ENCODE assay signal across 11 cellular contexts in the genomic region with DNA sequence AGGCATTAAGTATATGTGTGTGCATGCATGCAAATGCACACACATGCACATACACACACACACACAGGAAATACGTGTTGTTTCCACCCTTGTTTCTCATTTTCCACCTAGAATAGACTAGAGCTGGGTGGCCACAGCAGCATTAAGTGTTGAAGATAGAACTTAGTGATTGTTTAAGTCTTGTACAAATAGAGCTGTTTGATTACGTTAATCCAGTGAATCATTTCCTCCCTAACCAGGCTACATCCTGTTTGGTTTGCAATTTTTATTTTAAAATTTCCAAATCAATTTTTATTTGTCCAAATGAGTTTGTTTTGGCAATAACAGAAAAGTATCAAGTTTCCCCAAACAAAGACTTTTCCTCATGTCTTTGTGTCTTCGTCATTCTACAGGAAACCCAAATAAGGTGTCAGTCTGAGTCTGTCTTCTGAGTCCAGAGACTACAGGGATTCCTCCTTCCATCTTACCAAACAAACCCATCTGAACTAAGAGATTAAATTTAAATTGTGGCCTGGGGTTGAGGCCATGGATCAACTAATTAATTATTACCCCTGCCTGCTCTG.
A peak's percentile ranks its signal among the peaks of the same experiment; 100 is the strongest.
DNase-seq lines count a peak whose midpoint lies in the region; ATAC-seq and TF ChIP-seq lines count a peak whose summit lies in the region.
"Had no signal": no experiment of that assay in that cellular context is flagged by ENCODE, and none has a peak within 500 bp of the region (broad histone marks: within the 10 kb centered on the region; RNA-seq: fewer than 3 reads in every experiment).

No MANE protein-coding gene starts in this region.

- peak overlapping the region; percentile 93 for H2BK15ac ChIP-seq in IMR-90 (ENCODE audit: low read depth, low read length)

- no peaks in the 10 kb centered on the region for H3K36me3 ChIP-seq in IMR-90 (ENCODE audit: control insufficient read depth, insufficient read depth, low read length)
- H3K36me3 ChIP-seq in lung (ENCODE audit: control insufficient read depth in 2 of 2, insufficient read depth in 2 of 2, low read length in 2 of 2) = no peaks in the 10 kb centered on the region

- H3K9me3 ChIP-seq in IMR-90 (ENCODE audit: control insufficient read depth, insufficient read depth, low read length) (no peaks in the 10 kb centered on the region), lung (ENCODE audit: control insufficient read depth in 2 of 2, insufficient read depth in 1 of 2, low read length in 1 of 2) (no peaks in the 10 kb centered on the region)

- peak overlapping the region; percentile 51; the same call in 1 of the 2 replicates for H3K4me2 ChIP-seq in IMR-90 (ENCODE audit: low read depth, low read length)
- H3K4me2 ChIP-seq: KMS-11 had no signal

- BruUV-seq in IMR-90 (replicated peaks; lab: Mats Ljungman, UMichigan) = no TSS peak

- peak overlapping the region; percentile 100 for H2BK120ac ChIP-seq in IMR-90 (ENCODE audit: low read depth, low read length)

- H2AK9ac ChIP-seq in IMR-90 (replicated peaks; ENCODE audit: low read depth, low read length, poor library complexity) = no peak overlapping the region

- H3K23ac ChIP-seq in IMR-90 (ENCODE audit: low read depth, low read length) = peak overlapping the region; percentile 98; the same call in 1 of the 2 replicates

- no CpG with 5 or more reads among the region's 3 CpGs for WGBS in IMR-90 (ENCODE audit: extremely low coverage in 2 of 2, insufficient read length in 1 of 2), 2 experiments
- WGBS in lung, 2 donors = 18 to 21% methylated on average over 3 of the region's 3 CpGs

- dilution Hi-C loops in IMR-90 (cut with HindIII; ENCODE audit: low sequenced_read_pairs, unreplicated experiment) = no loop called here

- peak overlapping the region; percentile 95 for H3K56ac ChIP-seq in IMR-90 (ENCODE audit: extremely low read depth, insufficient read depth, low read length)

- H3K79me1 ChIP-seq in IMR-90 (ENCODE audit: low read depth in 1 of 2, low read length in 2 of 2) = no peaks in the 10 kb centered on the region

- H3K27ac ChIP-seq in IMR-90 (ENCODE audit: insufficient read depth, low read length) = peak overlapping the region; percentile 92
- H3K27ac ChIP-seq in lung (ENCODE audit: low read depth in 1 of 2, low read length in 1 of 2) = no peak overlapping the region
- H3K27ac ChIP-seq: KMS-11 had no signal

- no peak overlapping the region for H3K4me3 ChIP-seq in IMR-90 (ENCODE audit: insufficient read depth, low read depth, low read length)
- H3K4me3 ChIP-seq in astrocyte of the cerebellum (ENCODE audit: low read depth, low read length) = no peak overlapping the region
- H3K4me3 ChIP-seq in lung = no peak overlapping the region

- TF ChIP-seq CTCF in IMR-90 (conservative IDR thresholded peaks at IDR 0.05; ENCODE audit: low read depth, low read length) (no peak), astrocyte of the cerebellum (IDR thresholded peaks at IDR 0.05; ENCODE audit: low read depth, low read length, missing control alignments) (no peak), lung (IDR thresholded peaks at IDR 0.05; ENCODE audit: control extremely low read depth, extremely low read depth) (no peak)

- in situ Hi-C loops in IMR-90 (cut with MboI; ENCODE audit: low sequenced_read_pairs) = loop anchor here (5.0 to 10.0 kb wide), 2 partner anchors 288 to 856 kb away; no protein-coding TSS in a partner anchor
- in situ Hi-C loops in astrocyte of the cerebellum (cut with HindIII; ENCODE audit: low sequenced_read_pairs) = loop anchor here (25.0 kb wide), 1 partner anchor 871 kb away; no protein-coding TSS in a partner anchor

- no peak; the same call in 1 of the 2 replicates for TF ChIP-seq RAD21 in IMR-90 (IDR thresholded peaks at IDR 0.05; ENCODE audit: low read length)

- H4K5ac ChIP-seq in IMR-90 (ENCODE audit: low read depth, low read length) = peak overlapping the region; percentile 95; the same call in 1 of the 2 replicates

- H4K91ac ChIP-seq in IMR-90 (ENCODE audit: insufficient read depth, low read depth, low read length) = peak overlapping the region; percentile 100

- peak overlapping the region; percentile 100 for H2BK20ac ChIP-seq in IMR-90 (ENCODE audit: low read depth, low read length)

- H3K9me1 ChIP-seq in IMR-90 (ENCODE audit: insufficient read depth, low read length) = peaks cover 6% of the 10 kb centered on the region

- H3K27me3 ChIP-seq in IMR-90 (ENCODE audit: control insufficient read depth, insufficient read depth, low read length) = no peaks in the 10 kb centered on the region
- H3K27me3 ChIP-seq in lung (ENCODE audit: control insufficient read depth, insufficient read depth) = no peaks in the 10 kb centered on the region

- TF ChIP-seq POLR2A in IMR-90 (IDR thresholded peaks at IDR 0.05; ENCODE audit: low read depth, low read length) = peak; percentile 69

- peak overlapping the region; percentile 99 for H3K14ac ChIP-seq in IMR-90 (replicated peaks; ENCODE audit: low read depth, low read length)

- peak overlapping the region; percentile 96 for H3K18ac ChIP-seq in IMR-90 (ENCODE audit: low read depth, low read length)

- CTCF ChIA-PET in IMR-90 (lab: Yijun Ruan, JAX) = interaction anchor here (0.7 to 1.5 kb wide), 4 partner anchors 11 to 290 kb away, joined by 3 to 5 read pairs (median 4); no protein-coding TSS in a partner anchor

- peak; percentile 80 for ATAC-seq in IMR-90 (ENCODE audit: low read depth)
- peak; percentile 42 for ATAC-seq in lung (ENCODE audit: insufficient read depth, low FRiP score)
- no peak for ATAC-seq in HG03159 (IDR thresholded peaks at IDR 0.05; ENCODE audit: unreplicated experiment)
- no peak for ATAC-seq in GM19455 (IDR thresholded peaks at IDR 0.05; ENCODE audit: unreplicated experiment)
- ATAC-seq: left colon had no signal

- DNase-seq in CD1c-positive myeloid dendritic cell (ENCODE audit: extremely low spot score) (peak; percentile 9), IMR-90 (peak; percentile 97), astrocyte of the cerebellum (ENCODE audit: low read depth) (peak; percentile 73), lung (ENCODE audit: low spot score) (no peak), NCI-H1436 treated with DMSO at 0.1 percent for 48 hours (lab: John Stamatoyannopoulos, UW) (no peak), NCI-H510A (lab: John Stamatoyannopoulos, UW) (no peak)
- DNase-seq: activated CD8-positive, alpha-beta memory T cell treated with anti-CD3 and anti-CD28 coated beads, Interleukin-2, amount 50 U/mL, for 48 hours; left colon had no signal

- H4K8ac ChIP-seq in IMR-90 (ENCODE audit: low read depth in 2 of 2, low read length in 2 of 2) = peak overlapping the region; percentile 97

- H4K20me1 ChIP-seq in IMR-90 (ENCODE audit: insufficient read depth, low read length) = no peaks in the 10 kb centered on the region

- intact Hi-C loops in IMR-90 (cut with micrococcal nuclease) = loop anchor here (2.0 kb wide), 1 partner anchor 126 kb away; no protein-coding TSS in a partner anchor

- POLR2A ChIA-PET in IMR-90 (lab: Charles Lee; ENCODE audit: unreplicated experiment) = interaction anchor here (0.7 kb wide), 1 partner anchor 647 kb away, joined by 3 read pairs; no protein-coding TSS in a partner anchor

- no peak overlapping the region for H2AFZ ChIP-seq in IMR-90 (replicated peaks; ENCODE audit: low read length, poor library complexity)

- H2BK5ac ChIP-seq in IMR-90 (ENCODE audit: low read depth, low read length, poor library complexity, severe bottlenecking) = peak overlapping the region; percentile 99

- peak overlapping the region; percentile 98 for H2AK5ac ChIP-seq in IMR-90 (ENCODE audit: low read depth, low read length)

- H3K9ac ChIP-seq in IMR-90 (ENCODE audit: low read depth, low read length) = peak overlapping the region; percentile 30; the same call in 1 of the 2 replicates
- H3K9ac ChIP-seq: KMS-11 had no signal

- peak overlapping the region; percentile 100 for H3K4ac ChIP-seq in IMR-90 (ENCODE audit: low read depth, low read length)

- peaks cover 20% of the 10 kb centered on the region for H3K4me1 ChIP-seq in IMR-90 (ENCODE audit: control insufficient read depth, insufficient read depth, low read length)
- H3K4me1 ChIP-seq in lung (ENCODE audit: control insufficient read depth in 2 of 2, insufficient read depth in 2 of 2, low read length in 2 of 2) = peaks cover 3% of the 10 kb centered on the region in 2 donors

TF ChIP-seq in IMR-90, 13 proteins besides CTCF, POLR2A, EP300 and RAD21:
- TF ChIP-seq CEBPB (IDR thresholded peaks at IDR 0.05; ENCODE audit: low read depth, low read length) (peak; percentile 68), FOS (IDR thresholded peaks at IDR 0.05; ENCODE audit: low read depth, low read length) (peak; percentile 83)
- TF ChIP-seq, protein P1, sequence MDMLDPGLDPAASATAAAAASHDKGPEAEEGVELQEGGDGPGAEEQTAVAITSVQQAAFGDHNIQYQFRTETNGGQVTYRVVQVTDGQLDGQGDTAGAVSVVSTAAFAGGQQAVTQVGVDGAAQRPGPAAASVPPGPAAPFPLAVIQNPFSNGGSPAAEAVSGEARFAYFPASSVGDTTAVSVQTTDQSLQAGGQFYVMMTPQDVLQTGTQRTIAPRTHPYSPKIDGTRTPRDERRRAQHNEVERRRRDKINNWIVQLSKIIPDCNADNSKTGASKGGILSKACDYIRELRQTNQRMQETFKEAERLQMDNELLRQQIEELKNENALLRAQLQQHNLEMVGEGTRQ (IDR thresholded peaks at IDR 0.05; ENCODE audit: low read depth, low read length) = no peak

Comparison
In these comparisons a context has a peak if more than half of its experiments do, and no peak if none do; other contexts are left out.
1. DNase-seq: peak in CD1c-positive myeloid dendritic cell (single experiment), IMR-90 (single experiment) and astrocyte of the cerebellum (single experiment); none in lung (single experiment), NCI-H1436 treated with DMSO at 0.1 percent for 48 hours (single experiment) and NCI-H510A (single experiment).
2. ATAC-seq: peak in IMR-90 (single experiment) and lung (single experiment); none in HG03159 (single experiment) and GM19455 (single experiment).